23 cellular contexts compared by ENCODE assay signal in genomic region chr15:86588413-86588812, GRCh38.
A peak's percentile ranks its signal among the peaks of the same experiment; 100 is the strongest.
DNase-seq lines count a peak whose midpoint lies in the region; ATAC-seq and TF ChIP-seq lines count a peak whose summit lies in the region.
"Had no signal": no experiment of that assay in that cellular context is flagged by ENCODE, and none has a peak within 500 bp of the region (broad histone marks: within the 10 kb centered on the region; RNA-seq: fewer than 3 reads in every experiment).

No MANE protein-coding gene starts in this region.

- no peak overlapping the region for H3K4ac ChIP-seq in mesendoderm (ENCODE audit: low read depth, low read length)

- intact Hi-C loops in CD4-positive, alpha-beta memory T cell (cut with micrococcal nuclease), result no loop called here

- H3K4me1 ChIP-seq in GM23338 (ENCODE audit: insufficient read depth) (peaks cover 21% of the 10 kb centered on the region), mesendoderm (ENCODE audit: control insufficient read depth, low read depth, low read length) (no peaks in the 10 kb centered on the region)
- no peaks in the 10 kb centered on the region for H3K4me1 ChIP-seq in CD4-positive, alpha-beta memory T cell (ENCODE audit: insufficient read depth, low read length)
- H3K4me1 ChIP-seq: A549, BLaER1 had no signal

- peaks cover 23% of the 10 kb centered on the region; the same call in 2 of the 3 replicates for H3K36me3 Mint-ChIP-seq in GM23338 (ENCODE audit: low read depth)
- H3K36me3 Mint-ChIP-seq in CD4-positive, alpha-beta memory T cell, result no peaks in the 10 kb centered on the region
- H3K36me3 Mint-ChIP-seq: CD8-positive, alpha-beta T cell; IgD-negative memory B cell had no signal

- peak overlapping the region; percentile 58; the same call in 1 of the 2 replicates for H3K27ac Mint-ChIP-seq in GM23338
- no peak overlapping the region for H3K27ac Mint-ChIP-seq in CD4-positive, alpha-beta memory T cell
- H3K27ac Mint-ChIP-seq: CD8-positive, alpha-beta T cell; HFFc6; IgD-negative memory B cell had no signal

- CTCF ChIA-PET in CD4-positive, alpha-beta memory T cell (lab: Charles Lee; ENCODE audit: partially characterized antibody), result interaction anchor here (0.8 kb wide), 1 partner anchor 25 kb away, joined by 3 read pairs; no protein-coding TSS in a partner anchor

- H3K27ac ChIP-seq in GM23338 (ENCODE audit: low read depth) (no peak overlapping the region), mesendoderm (ENCODE audit: low read depth, low read length) (no peak overlapping the region)
- H3K27ac ChIP-seq in CD4-positive, alpha-beta memory T cell (ENCODE audit: low read depth, low read length), result no peak overlapping the region
- H3K27ac ChIP-seq: A549, BLaER1 had no signal

- H3K4me2 ChIP-seq in GM23338 (no peak overlapping the region), mesendoderm (ENCODE audit: low read length) (no peak overlapping the region)
- H3K4me2 ChIP-seq: A549, BLaER1 had no signal

- ATAC-seq in GM23338 (peak; percentile 72), GM18519 (IDR thresholded peaks at IDR 0.05; ENCODE audit: low FRiP score, unreplicated experiment) (no peak)
- ATAC-seq: A549; CD8-positive, alpha-beta T cell; GM12878 had no signal

- H2BK5ac ChIP-seq in mesendoderm (ENCODE audit: low read length), result no peak overlapping the region

- H3K56ac ChIP-seq in mesendoderm (ENCODE audit: low read length), result no peak overlapping the region

- H3K9me3 Mint-ChIP-seq in GM23338, result peaks cover 18% of the 10 kb centered on the region; the same call in 2 of the 3 replicates
- peaks cover 0 to 11% (median 2%) of the 10 kb centered on the region in 8 donors for H3K9me3 Mint-ChIP-seq in CD4-positive, alpha-beta memory T cell

- no peak overlapping the region for H2AK5ac ChIP-seq in mesendoderm (ENCODE audit: low read length)

- H3K36me3 ChIP-seq in GM23338 (ENCODE audit: insufficient read depth) (no peaks in the 10 kb centered on the region), mesendoderm (ENCODE audit: control insufficient read depth, insufficient read depth, low read length) (no peaks in the 10 kb centered on the region)
- no peaks in the 10 kb centered on the region for H3K36me3 ChIP-seq in CD4-positive, alpha-beta memory T cell (ENCODE audit: insufficient read depth, low read length)
- H3K36me3 ChIP-seq: BLaER1, MG63 had no signal

- POLR2A ChIA-PET in CD4-positive, alpha-beta memory T cell (lab: Charles Lee; ENCODE audit: partially characterized antibody), result no interaction called here

- H3K9me3 ChIP-seq in CD4-positive, alpha-beta memory T cell (ENCODE audit: control insufficient read depth in 1 of 2, low read length in 2 of 2), result no peaks in the 10 kb centered on the region
- H3K9me3 ChIP-seq: A549, BLaER1, MG63 had no signal

- H3K4me1 Mint-ChIP-seq in GM23338, result peaks cover 35% of the 10 kb centered on the region
- H3K4me1 Mint-ChIP-seq in CD4-positive, alpha-beta memory T cell, result peaks cover 0 to 2% (median 0%) of the 10 kb centered on the region in 4 donors
- H3K4me1 Mint-ChIP-seq: IgD-negative memory B cell had no signal

- no peak overlapping the region for H4K5ac ChIP-seq in mesendoderm (ENCODE audit: low read length)

- DNase-seq in GM23338 (ENCODE audit: low spot score) (no peak), NCI-H526 (lab: John Stamatoyannopoulos, UW) (peak; percentile 75 to 81), ecto neural progenitor cell (ENCODE audit: low spot score) (peak; percentile 46), mesendoderm (peak; percentile 70), foreskin fibroblast (no peak)
- no peak for DNase-seq in CD4-positive, alpha-beta memory T cell
- DNase-seq: Calu3; CD8-positive, alpha-beta T cell; HFFc6; Karpas-422; MG63; NCI-H1048; NCI-H1436; NCI-H2029; NCI-H446; NCI-H748 treated with DMSO at 0.1 percent for 48 hours; NK-92 treated with Interleukin-12 subunit alpha and Interleukin-12 subunit beta, amount 100 ng/mL, for 24 hours; Right ventricle myocardium superior had no signal

- no peak overlapping the region for H4K8ac ChIP-seq in mesendoderm (ENCODE audit: low read depth, low read length)

- no peaks in the 10 kb centered on the region for H4K20me1 ChIP-seq in GM23338 (replicated peaks; ENCODE audit: insufficient read depth)
- H4K20me1 ChIP-seq: BLaER1 had no signal

- H3K23ac ChIP-seq in mesendoderm (ENCODE audit: low read length), result no peak overlapping the region

- H3K9me2 ChIP-seq in GM23338 (ENCODE audit: insufficient read depth), result 0 out of 2 replicates have a peak, but pooled peaks cover 6% of the 10 kb centered on the region

- no peaks in the 10 kb centered on the region for H3K79me2 ChIP-seq in GM23338 (replicated peaks; ENCODE audit: insufficient read depth)
- no peaks in the 10 kb centered on the region for H3K79me2 ChIP-seq in mesendoderm (ENCODE audit: control insufficient read depth, insufficient read depth, low read length)

- H2BK15ac ChIP-seq in mesendoderm (replicated peaks; ENCODE audit: low read depth), result no peak overlapping the region

- WGBS in mesendoderm (ENCODE audit: extremely low coverage, insufficient coverage, low lambda C conversion rate), result no CpG with 5 or more reads among the region's 2 CpGs

- H3K4me3 ChIP-seq in GM23338, result no peak overlapping the region
- H3K4me3 ChIP-seq in mesendoderm (ENCODE audit: low read length), result no peak overlapping the region
- H3K4me3 ChIP-seq in foreskin fibroblast (ENCODE audit: low read depth in 1 of 2, low read length in 2 of 2), result no peak overlapping the region
- H3K4me3 ChIP-seq in CD4-positive, alpha-beta memory T cell (ENCODE audit: low read length in 2 of 2), result no peak overlapping the region
- H3K4me3 ChIP-seq: A549, BLaER1, GM12878, MG63 had no signal

- H2AFZ ChIP-seq in GM23338, result peak overlapping the region; percentile 76

- H3F3A ChIP-seq in GM23338 (replicated peaks; ENCODE audit: low read depth), result no peaks in the 10 kb centered on the region

- peak overlapping the region; percentile 51 for H3K18ac ChIP-seq in mesendoderm (ENCODE audit: low read length)

- H3K79me1 ChIP-seq in mesendoderm (ENCODE audit: low read length), result no peaks in the 10 kb centered on the region

- no peaks in the 10 kb centered on the region for H3K27me3 Mint-ChIP-seq in GM23338 (ENCODE audit: insufficient read depth, low read depth, poor library complexity)
- no peaks in the 10 kb centered on the region for H3K27me3 Mint-ChIP-seq in CD4-positive, alpha-beta memory T cell
- H3K27me3 Mint-ChIP-seq: IgD-negative memory B cell had no signal

- no peak overlapping the region for H2BK120ac ChIP-seq in mesendoderm (ENCODE audit: low read depth, low read length)

- no peak overlapping the region for H3K4me3 Mint-ChIP-seq in GM23338
- H3K4me3 Mint-ChIP-seq in CD4-positive, alpha-beta memory T cell, result no peak overlapping the region
- H3K4me3 Mint-ChIP-seq: CD8-positive, alpha-beta T cell; HFFc6; IgD-negative memory B cell had no signal

- no peak overlapping the region for H3K9ac ChIP-seq in mesendoderm (ENCODE audit: low read length)
- H3K9ac ChIP-seq: BLaER1 had no signal

- TF ChIP-seq CTCF in GM23338 (conservative IDR thresholded peaks at IDR 0.05; ENCODE audit: low read depth in 2 of 2) (no peak), foreskin fibroblast (IDR thresholded peaks at IDR 0.05; ENCODE audit: low read depth, low read length) (no peak)

- no peaks in the 10 kb centered on the region for H3K27me3 ChIP-seq in GM23338 (ENCODE audit: insufficient read depth)
- H3K27me3 ChIP-seq in mesendoderm (ENCODE audit: insufficient read depth, low read length, poor library complexity), result no peaks in the 10 kb centered on the region
- H3K27me3 ChIP-seq in CD4-positive, alpha-beta memory T cell (ENCODE audit: insufficient read depth, low read length), result no peaks in the 10 kb centered on the region
- H3K27me3 ChIP-seq: BLaER1, MG63 had no signal

TF ChIP-seq in GM23338, 12 proteins besides CTCF, POLR2A, EP300 and RAD21 (continues in another document):
- TF ChIP-seq EZH2 (IDR thresholded peaks at IDR 0.05; ENCODE audit: low read depth, unreplicated experiment) (no peak), CREB1 (CRISPR knock-in tag; IDR thresholded peaks at IDR 0.05; ENCODE audit: low read depth) (no peak), POLR2AphosphoS5 (IDR thresholded peaks at IDR 0.05; ENCODE audit: low read depth) (no peak), JUNB (IDR thresholded peaks at IDR 0.05; ENCODE audit: unreplicated experiment) (no peak), NANOG (IDR thresholded peaks at IDR 0.05; ENCODE audit: borderline replicate concordance) (no peak), EZH2phosphoT487 (IDR thresholded peaks at IDR 0.05; ENCODE audit: unreplicated experiment) (no peak)

Comparison
In these comparisons a context has a peak if more than half of its experiments do, and no peak if none do; other contexts are left out.
1. DNase-seq: peak in NCI-H526 (2 of 2), ecto neural progenitor cell (single experiment) and mesendoderm (single experiment); none in GM23338 (single experiment), foreskin fibroblast (0 of 2) and CD4-positive, alpha-beta memory T cell (0 of 5).